Comparison of ENCODE assay signal across 13 cellular contexts in genomic region chr12:48155786-48156185, GRCh38. TPM values are rescaled to one million over a fixed set of nuclear protein-coding genes. Genes with fewer than 3 reads are reported as not detected.
DNase-seq lines count a peak whose midpoint lies in the region; ATAC-seq, FAIRE-seq and TF ChIP-seq lines count a peak whose summit lies in the region.
"Not testable (repeated sequence)": the region's sequence is repeated elsewhere in the genome, so short reads cannot be mapped to it uniquely, and the experiment has no call there.
"Had no signal": no experiment of that assay in that cellular context is flagged by ENCODE, and none has a peak within 500 bp of the region (broad histone marks: within the 10 kb centered on the region; RNA-seq: fewer than 3 reads in every experiment).

No MANE protein-coding gene starts in this region.

- H3K4me3 Mint-ChIP-seq in CD4-positive, alpha-beta T cell, result peak overlapping the region; percentile 97
- peak overlapping the region; percentile 97 for H3K4me3 Mint-ChIP-seq in T-helper 2 cell treated with Interferon-gamma antibody and Interleukin-4, amounts not matched to agents 5 μg/mL and 100 μg/mL, for 36 hours
- H3K4me3 Mint-ChIP-seq in activated T-cell treated with anti-CD3 and anti-CD28 coated beads, Interleukin-2, amount 50 U/mL, for 72 hours, result peak overlapping the region; percentile 94 to 96
- H3K4me3 Mint-ChIP-seq in astrocyte (ENCODE audit: unreplicated experiment) (peak overlapping the region; percentile 98), nephron (peak overlapping the region; percentile 97 to 100 (median 99))

- not testable (repeated sequence) for H3K9me3 Mint-ChIP-seq in CD4-positive, alpha-beta T cell; T-helper 2 cell treated with Interferon-gamma antibody and Interleukin-4, amounts not matched to agents 5 μg/mL and 100 μg/mL, for 36 hours; activated T-cell treated with anti-CD3 and anti-CD28 coated beads, Interleukin-2, amount 50 U/mL, for 72 hours; astrocyte (ENCODE audit: unreplicated experiment); nephron

- POLR2A ChIA-PET in CD4-positive, alpha-beta T cell (lab: Charles Lee), result interaction anchor here (3.1 kb wide), 1 partner anchor 43 kb away, joined by 67 read pairs; no protein-coding TSS in a partner anchor

- H3K36me3 ChIP-seq in Karpas-422 (ENCODE audit: insufficient read depth, low read length); astrocyte (ENCODE audit: insufficient read depth, low read length): not testable (repeated sequence)
- peaks cover 32% of the 10 kb centered on the region for H3K36me3 ChIP-seq in left ventricle myocardium inferior
- H3K36me3 ChIP-seq in skeletal muscle satellite cell (ENCODE audit: insufficient read depth, low read length), result peaks cover 14% of the 10 kb centered on the region

- H3K4me3 ChIP-seq in Karpas-422 (ENCODE audit: low read length) (peak overlapping the region; percentile 95; the same call in 1 of the 2 replicates), left ventricle myocardium inferior (peak overlapping the region; percentile 92)
- H3K4me3 ChIP-seq in astrocyte (ENCODE audit: insufficient read depth, low read depth, low read length); skeletal muscle satellite cell (ENCODE audit: low read length): not testable (repeated sequence)

- not testable (repeated sequence) for H3K27ac ChIP-seq in CD4-positive, alpha-beta T cell (ENCODE audit: low read depth, low read length); Karpas-422 (ENCODE audit: low read length); astrocyte (ENCODE audit: low read depth, low read length); left ventricle myocardium inferior (replicated peaks)

- H3K4me2 ChIP-seq in Karpas-422 (ENCODE audit: low read depth, low read length, poor library complexity, severe bottlenecking) (peak overlapping the region; percentile 67), skeletal muscle satellite cell (ENCODE audit: low read length) (peak overlapping the region; percentile 83)
- H3K4me2 ChIP-seq in astrocyte (ENCODE audit: low read length), result not testable (repeated sequence)

- H3K27ac Mint-ChIP-seq in CD4-positive, alpha-beta T cell, result peak overlapping the region; percentile 99
- not testable (repeated sequence) for H3K27ac Mint-ChIP-seq in T-helper 2 cell treated with Interferon-gamma antibody and Interleukin-4, amounts not matched to agents 5 μg/mL and 100 μg/mL, for 36 hours; astrocyte (ENCODE audit: unreplicated experiment)
- peak overlapping the region; percentile 99 for H3K27ac Mint-ChIP-seq in activated T-cell treated with anti-CD3 and anti-CD28 coated beads, Interleukin-2, amount 50 U/mL, for 72 hours
- H3K27ac Mint-ChIP-seq in nephron, result peak overlapping the region in 1 of 3 experiments; percentile 99

- H2AFZ ChIP-seq in Karpas-422 (ENCODE audit: low read length); astrocyte (ENCODE audit: low read depth, low read length): not testable (repeated sequence)

- H3K9me3 ChIP-seq in CD4-positive, alpha-beta T cell (ENCODE audit: control insufficient read depth, low read length); Karpas-422 (ENCODE audit: low read length); astrocyte (ENCODE audit: insufficient read depth, low read depth, low read length); left ventricle myocardium inferior (replicated peaks); skeletal muscle satellite cell (replicated peaks; ENCODE audit: low read length): not testable (repeated sequence)

- intact Hi-C loops in CD4-positive, alpha-beta T cell (cut with DNase I, micrococcal nuclease), result loop anchor here in 1 of 2 experiments (2.0 to 5.0 kb wide), 3 partner anchors 37 to 527 kb away; partner anchors contain the start of genes KANSL2 and SENP1
- intact Hi-C loops in left ventricle myocardium inferior (cut with micrococcal nuclease), result not testable (repeated sequence)

- not testable (repeated sequence) for FAIRE-seq in astrocyte (lab: Jason Lieb, UNC)

- H3K9me2 ChIP-seq in Karpas-422 (replicated peaks; ENCODE audit: insufficient read depth, low read length), result not testable (repeated sequence)

- not testable (repeated sequence) for H4K20me1 ChIP-seq in Karpas-422 (ENCODE audit: insufficient read depth, low read depth, low read length); astrocyte (ENCODE audit: insufficient read depth, low read length)

- CTCF ChIA-PET in CD4-positive, alpha-beta T cell (lab: Charles Lee), result interaction anchor here (1.4 kb wide), 1 partner anchor 27 kb away, joined by 4 read pairs; the partner anchor contains the start of gene CCDC184

- not testable (repeated sequence) for H3K27me3 Mint-ChIP-seq in CD4-positive, alpha-beta T cell; T-helper 2 cell treated with Interferon-gamma antibody and Interleukin-4, amounts not matched to agents 5 μg/mL and 100 μg/mL, for 36 hours (ENCODE audit: low read depth); activated T-cell treated with anti-CD3 and anti-CD28 coated beads, Interleukin-2, amount 50 U/mL, for 72 hours (ENCODE audit: low read depth); astrocyte (ENCODE audit: low read depth, unreplicated experiment); nephron (ENCODE audit: low read depth)

- ATAC-seq in CD4-positive, alpha-beta T cell (ENCODE audit: poor library complexity); activated T-cell treated with anti-CD3 and anti-CD28 coated beads, Interleukin-2, amount 50 U/mL, for 72 hours (replicated peaks in 1 of 2): not testable (repeated sequence)

- H3K79me2 ChIP-seq in Karpas-422 (ENCODE audit: low read length) (peaks cover 36% of the 10 kb centered on the region), astrocyte (ENCODE audit: insufficient read depth, low read length) (peaks cover 21% of the 10 kb centered on the region)

- H3K4me1 Mint-ChIP-seq in CD4-positive, alpha-beta T cell (ENCODE audit: low read depth), result peaks cover 57% of the 10 kb centered on the region
- peaks cover 27% of the 10 kb centered on the region for H3K4me1 Mint-ChIP-seq in T-helper 2 cell treated with Interferon-gamma antibody and Interleukin-4, amounts not matched to agents 5 μg/mL and 100 μg/mL, for 36 hours (ENCODE audit: low read depth)
- peaks cover 55% of the 10 kb centered on the region for H3K4me1 Mint-ChIP-seq in activated T-cell treated with anti-CD3 and anti-CD28 coated beads, Interleukin-2, amount 50 U/mL, for 72 hours (ENCODE audit: low read depth)
- H3K4me1 Mint-ChIP-seq in astrocyte (ENCODE audit: low read depth, unreplicated experiment), result peaks cover 18% of the 10 kb centered on the region
- H3K4me1 Mint-ChIP-seq in nephron, result peaks cover 30% of the 10 kb centered on the region

- H3K4me1 ChIP-seq in Karpas-422 (ENCODE audit: low read length) (peaks cover 16% of the 10 kb centered on the region), left ventricle myocardium inferior (peaks cover 73% of the 10 kb centered on the region), skeletal muscle satellite cell (ENCODE audit: control insufficient read depth, insufficient read depth, low read length) (peaks cover 10% of the 10 kb centered on the region)
- H3K4me1 ChIP-seq in astrocyte (ENCODE audit: insufficient read depth, low read length), result not testable (repeated sequence)

- H3K36me3 Mint-ChIP-seq in CD4-positive, alpha-beta T cell (ENCODE audit: low read depth), result peaks cover 39% of the 10 kb centered on the region
- peaks cover 17% of the 10 kb centered on the region for H3K36me3 Mint-ChIP-seq in T-helper 2 cell treated with Interferon-gamma antibody and Interleukin-4, amounts not matched to agents 5 μg/mL and 100 μg/mL, for 36 hours (ENCODE audit: low read depth)
- H3K36me3 Mint-ChIP-seq in activated T-cell treated with anti-CD3 and anti-CD28 coated beads, Interleukin-2, amount 50 U/mL, for 72 hours (ENCODE audit: insufficient read depth in 2 of 2); astrocyte (ENCODE audit: low read depth, unreplicated experiment): not testable (repeated sequence)
- H3K36me3 Mint-ChIP-seq in nephron (ENCODE audit: low read depth), result peaks cover 19% of the 10 kb centered on the region

- not testable (repeated sequence) for DNase-seq in CD4-positive, alpha-beta T cell; Karpas-422; T-helper 2 cell treated with Interferon-gamma antibody and Interleukin-4, amounts not matched to agents 5 μg/mL and 100 μg/mL, for 36 hours (ENCODE audit: low spot score); activated T-cell treated with anti-CD3 and anti-CD28 coated beads, Interleukin-2, amount 50 U/mL, for 72 hours; astrocyte (ENCODE audit: low read depth); left ventricle myocardium inferior

- H3K27me3 ChIP-seq in CD4-positive, alpha-beta T cell (ENCODE audit: control insufficient read depth, insufficient read depth, low read length); Karpas-422 (ENCODE audit: low read length); astrocyte (ENCODE audit: insufficient read depth, low read length); left ventricle myocardium inferior (ENCODE audit: low read depth); skeletal muscle satellite cell (ENCODE audit: control insufficient read depth, insufficient read depth, low read length): not testable (repeated sequence)

- not testable (repeated sequence) for TF ChIP-seq CTCF in CD4-positive, alpha-beta T cell (IDR thresholded peaks at IDR 0.05); astrocyte (IDR thresholded peaks at IDR 0.05; ENCODE audit: insufficient read depth, low read depth, low read length); left ventricle myocardium inferior (IDR thresholded peaks at IDR 0.05; ENCODE audit: borderline replicate concordance); nephron (IDR thresholded peaks at IDR 0.05; ENCODE audit: unreplicated experiment in 3 of 3)

- H3K9ac ChIP-seq in Karpas-422 (ENCODE audit: low read length); astrocyte (ENCODE audit: low read length); skeletal muscle satellite cell (ENCODE audit: low read depth, low read length): not testable (repeated sequence)

RNA-seq across cellular contexts. Expression of gene ASB8, which starts 1.5 kb away (rescaled TPM):
- total RNA-seq in CD4-positive, alpha-beta T cell, result 10 to 100 TPM; 50.9 TPM
- 22.2 and 42.7 TPM in 2 replicates for total RNA-seq in Karpas-422 (2014; rRNA removed; shearing (Covaris generic); ENCODE audit: low replicate concordance)
- 10 to 100 TPM; 52.3 to 61.8 TPM for total RNA-seq in activated T-cell treated with anti-CD3 and anti-CD28 coated beads, Interleukin-2, amount 50 U/mL, for 72 hours
- total RNA-seq in astrocyte, result 25.1 and 29.9 TPM in 2 replicates
- total RNA-seq in left ventricle myocardium inferior, result 80.3 TPM
- 14.7 and 24.5 TPM in 2 replicates for total RNA-seq in skeletal muscle satellite cell (2012; rRNA removed)

RNA-seq across cellular contexts. Expression of gene CCDC184, which starts 27.7 kb away (rescaled TPM):
- total RNA-seq in CD4-positive, alpha-beta T cell, result 1 to 10 TPM in 1 of 2 experiments, under 1 TPM in 1; 0.92 to 1.0 TPM
- total RNA-seq in Karpas-422 (2014; rRNA removed; shearing (Covaris generic); ENCODE audit: low replicate concordance), result 1.2 and 2.5 TPM in 2 replicates
- under 1 TPM; 0.17 to 0.32 TPM for total RNA-seq in activated T-cell treated with anti-CD3 and anti-CD28 coated beads, Interleukin-2, amount 50 U/mL, for 72 hours
- total RNA-seq in astrocyte (3.3 and 3.5 TPM in 2 replicates), left ventricle myocardium inferior (1.0 TPM)
- total RNA-seq in skeletal muscle satellite cell (2012; rRNA removed), result under 0.01 and 0.22 TPM in 2 replicates

RNA-seq across cellular contexts. Expression of gene PFKM, which starts 36.6 kb away (rescaled TPM):
- total RNA-seq in CD4-positive, alpha-beta T cell, result 1 to 10 TPM; 9.3 to 9.4 TPM
- total RNA-seq in Karpas-422 (2014; rRNA removed; shearing (Covaris generic); ENCODE audit: low replicate concordance), result 71.4 and 96.7 TPM in 2 replicates
- total RNA-seq in activated T-cell treated with anti-CD3 and anti-CD28 coated beads, Interleukin-2, amount 50 U/mL, for 72 hours, result 10 to 100 TPM; 29.1 to 35.9 TPM
- 69.7 and 80.3 TPM in 2 replicates for total RNA-seq in astrocyte
- 671 TPM for total RNA-seq in left ventricle myocardium inferior
- 66.4 and 73.3 TPM in 2 replicates for total RNA-seq in skeletal muscle satellite cell (2012; rRNA removed)

RNA-seq across cellular contexts. Expression of gene OR10AD1, which starts 47.3 kb away (rescaled TPM):
- total RNA-seq in CD4-positive, alpha-beta T cell, result not detected
- total RNA-seq in Karpas-422 (2014; rRNA removed; shearing (Covaris generic); ENCODE audit: low replicate concordance), result not detected in 2 replicates
- total RNA-seq in activated T-cell treated with anti-CD3 and anti-CD28 coated beads, Interleukin-2, amount 50 U/mL, for 72 hours, result not detected
- not detected in 2 replicates for total RNA-seq in astrocyte
- total RNA-seq in left ventricle myocardium inferior, result not detected
- not detected in 2 replicates for total RNA-seq in skeletal muscle satellite cell (2012; rRNA removed)
- total RNA-seq: A673, GM23338, LHCN-M2, NCI-H460, Peyer's patch had no signal

RNA-seq across cellular contexts. Expression of gene SENP1, which starts 49.9 kb away (rescaled TPM):
- total RNA-seq in CD4-positive, alpha-beta T cell, result 10 to 100 TPM; 20.3 to 25.7 TPM
- total RNA-seq in Karpas-422 (2014; rRNA removed; shearing (Covaris generic); ENCODE audit: low replicate concordance), result 20.1 and 44.5 TPM in 2 replicates
- total RNA-seq in activated T-cell treated with anti-CD3 and anti-CD28 coated beads, Interleukin-2, amount 50 U/mL, for 72 hours, result 10 to 100 TPM; 58.4 to 68.7 TPM
- 13.6 and 14.1 TPM in 2 replicates for total RNA-seq in astrocyte
- total RNA-seq in left ventricle myocardium inferior, result 5.3 TPM
- total RNA-seq in skeletal muscle satellite cell (2012; rRNA removed), result 13.9 and 15.1 TPM in 2 replicates
